In the genomic region with DNA sequence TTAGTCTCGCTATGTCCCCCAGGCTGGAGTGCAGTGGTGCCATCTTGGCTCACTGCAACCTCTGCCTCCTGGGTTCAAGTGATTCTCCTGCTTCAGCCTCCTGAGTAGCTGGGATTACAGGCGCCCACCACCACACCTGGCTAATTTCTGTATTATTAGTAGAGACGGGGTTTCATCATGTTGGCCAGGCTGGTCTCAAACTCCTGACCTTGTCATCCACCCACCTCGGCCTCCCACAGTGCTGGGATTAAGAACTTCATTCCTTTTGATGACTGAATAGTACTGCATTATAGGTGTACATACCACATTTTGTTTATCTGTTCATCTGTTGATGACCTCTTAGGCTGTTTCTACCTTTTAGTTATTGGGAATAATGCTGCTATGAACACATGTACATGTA, we compare ENCODE assay signal across 9 cellular contexts. TPM values are rescaled to one million over a fixed set of nuclear protein-coding genes. Genes with fewer than 3 reads are reported as not detected.
"Had no signal": no experiment of that assay in that cellular context is flagged by ENCODE, and none has a peak within 500 bp of the region (broad histone marks: within the 10 kb centered on the region; RNA-seq: fewer than 3 reads in every experiment).

No MANE protein-coding gene starts in this region.

RNA-seq across cellular contexts. Expression of a gene that starts 20.7 kb away (rescaled TPM):
- total RNA-seq: PC-3, Peyer's patch, Right ventricle myocardium inferior, RPMI7951, SJCRH30, SJSA1, SK-MEL-5 had no signal
- polyA plus RNA-seq: SK-N-SH had no signal

RNA-seq across cellular contexts. Expression of a gene that starts 41.5 kb away (rescaled TPM):
- total RNA-seq: OCI-LY7 had no signal
